Comparison of ENCODE assay signal across 8 cellular contexts in genomic region chr2:203673933-203674332, GRCh38. TPM values are rescaled to one million over a fixed set of nuclear protein-coding genes. Genes with fewer than 3 reads are reported as not detected.
DNase-seq lines count a peak whose midpoint lies in the region; ATAC-seq and TF ChIP-seq lines count a peak whose summit lies in the region.

No MANE protein-coding gene starts in this region.

- H3K4me3 Mint-ChIP-seq in stimulated activated naive CD8-positive, alpha-beta T cell treated with anti-CD3 and anti-CD28 coated beads, Interleukin-15, amount 100 ng/mL, for 72 hours, result peak overlapping the region; percentile 56 to 60

- H3K4me2 ChIP-seq in IMR-90 (ENCODE audit: low read depth, low read length), result no peak overlapping the region

- no peak overlapping the region for H3K56ac ChIP-seq in IMR-90 (ENCODE audit: extremely low read depth, insufficient read depth, low read length)

- H2BK15ac ChIP-seq in IMR-90 (ENCODE audit: low read depth, low read length), result no peak overlapping the region

- H3K9me1 ChIP-seq in IMR-90 (ENCODE audit: insufficient read depth, low read length), result no peaks in the 10 kb centered on the region

- no peaks in the 10 kb centered on the region for H3K79me1 ChIP-seq in IMR-90 (ENCODE audit: low read depth in 1 of 2, low read length in 2 of 2)

- no peak overlapping the region for H3K9ac ChIP-seq in IMR-90 (ENCODE audit: low read depth, low read length)

- H3K9me3 ChIP-seq in IMR-90 (ENCODE audit: control insufficient read depth, insufficient read depth, low read length), result peaks cover 4% of the 10 kb centered on the region
- no peaks in the 10 kb centered on the region for H3K9me3 ChIP-seq in testis

- peaks cover 3% of the 10 kb centered on the region; the same call in 1 of the 2 replicates for H3K4me1 ChIP-seq in IMR-90 (ENCODE audit: control insufficient read depth, insufficient read depth, low read length)
- H3K4me1 ChIP-seq in testis, result no peaks in the 10 kb centered on the region

- no peak overlapping the region for H2AFZ ChIP-seq in IMR-90 (replicated peaks; ENCODE audit: low read length, poor library complexity)

- H3K27ac Mint-ChIP-seq in stimulated activated naive CD8-positive, alpha-beta T cell treated with anti-CD3 and anti-CD28 coated beads, Interleukin-15, amount 100 ng/mL, for 72 hours, result peak overlapping the region; percentile 53 to 84

- H3K4me3 ChIP-seq in IMR-90 (ENCODE audit: insufficient read depth, low read depth, low read length) (no peak overlapping the region), testis (no peak overlapping the region)

- DNase-seq in IMR-90 (no peak), amniotic epithelial cell (ENCODE audit: low read depth) (peak; percentile 76), testis (no peak), hepatic stellate cell (ENCODE audit: low spot score) (no peak), NCI-H446 treated with DMSO at 0.1 percent for 48 hours (lab: John Stamatoyannopoulos, UW) (no peak)
- peak; percentile 66 to 81 for DNase-seq in stimulated activated naive CD8-positive, alpha-beta T cell treated with anti-CD3 and anti-CD28 coated beads, Interleukin-15, amount 100 ng/mL, for 72 hours

- H2BK20ac ChIP-seq in IMR-90 (ENCODE audit: low read depth, low read length), result no peak overlapping the region

- TF ChIP-seq CTCF in IMR-90 (conservative IDR thresholded peaks at IDR 0.05; ENCODE audit: low read depth, low read length) (no peak), testis (IDR thresholded peaks at IDR 0.05) (no peak)

- in situ Hi-C loops in IMR-90 (cut with MboI; ENCODE audit: low sequenced_read_pairs), result no loop called here

- H3K18ac ChIP-seq in IMR-90 (ENCODE audit: low read depth, low read length), result 0 out of 2 replicates have a peak overlapping the region, but pooled peaks have one; percentile 6

- H2BK120ac ChIP-seq in IMR-90 (ENCODE audit: low read depth, low read length), result no peak overlapping the region

- WGBS in IMR-90 (ENCODE audit: extremely low coverage in 2 of 2, insufficient read length in 1 of 2), 2 experiments, result no CpG with 5 or more reads among the region's 1 CpG
- 90 to 94% methylated on average over 1 of the region's 1 CpG for WGBS in testis, 2 donors

- no peaks in the 10 kb centered on the region for H3K27me3 Mint-ChIP-seq in stimulated activated naive CD8-positive, alpha-beta T cell treated with anti-CD3 and anti-CD28 coated beads, Interleukin-15, amount 100 ng/mL, for 72 hours

- intact Hi-C loops in IMR-90 (cut with micrococcal nuclease), result no loop called here
- intact Hi-C loops in testis (cut with DNase I; ENCODE audit: low total_unique reads), result no loop called here

- dilution Hi-C loops in IMR-90 (cut with HindIII; ENCODE audit: low sequenced_read_pairs, unreplicated experiment), result no loop called here

- H3K23ac ChIP-seq in IMR-90 (ENCODE audit: low read depth, low read length), result no peak overlapping the region

- H3K4ac ChIP-seq in IMR-90 (ENCODE audit: low read depth, low read length), result no peak overlapping the region

- CTCF ChIA-PET in IMR-90 (lab: Yijun Ruan, JAX), result no interaction called here

- H3K14ac ChIP-seq in IMR-90 (replicated peaks; ENCODE audit: low read depth, low read length), result no peak overlapping the region

- peaks cover 51% of the 10 kb centered on the region for H3K4me1 Mint-ChIP-seq in stimulated activated naive CD8-positive, alpha-beta T cell treated with anti-CD3 and anti-CD28 coated beads, Interleukin-15, amount 100 ng/mL, for 72 hours

- no peak for TF ChIP-seq RAD21 in IMR-90 (IDR thresholded peaks at IDR 0.05; ENCODE audit: low read length)

- TF ChIP-seq POLR2A in GM18505 (IDR thresholded peaks at IDR 0.05; ENCODE audit: borderline replicate concordance, extremely low read depth, insufficient read depth, insufficient read length), result no peak
- TF ChIP-seq POLR2A in IMR-90 (IDR thresholded peaks at IDR 0.05; ENCODE audit: low read depth, low read length), result no peak
- no peak for TF ChIP-seq POLR2A in testis (IDR thresholded peaks at IDR 0.05)

- peaks cover 24 to 26% of the 10 kb centered on the region in 2 donors for H3K9me3 Mint-ChIP-seq in stimulated activated naive CD8-positive, alpha-beta T cell treated with anti-CD3 and anti-CD28 coated beads, Interleukin-15, amount 100 ng/mL, for 72 hours

- BruUV-seq in IMR-90 (replicated peaks; lab: Mats Ljungman, UMichigan), result no TSS peak

- H3K27ac ChIP-seq in IMR-90 (ENCODE audit: insufficient read depth, low read length) (no peak overlapping the region), testis (no peak overlapping the region)

- no peaks in the 10 kb centered on the region for H4K20me1 ChIP-seq in IMR-90 (ENCODE audit: insufficient read depth, low read length)

- no peak overlapping the region for H2AK5ac ChIP-seq in IMR-90 (ENCODE audit: low read depth, low read length)

- H4K91ac ChIP-seq in IMR-90 (ENCODE audit: insufficient read depth, low read depth, low read length), result no peak overlapping the region

- POLR2A ChIA-PET in IMR-90 (lab: Charles Lee; ENCODE audit: unreplicated experiment), result no interaction called here

- peak; percentile 97 for ATAC-seq in GM18505 (IDR thresholded peaks at IDR 0.05; ENCODE audit: unreplicated experiment)
- ATAC-seq in GM21529 (IDR thresholded peaks at IDR 0.05; ENCODE audit: unreplicated experiment), result peak; percentile 98
- ATAC-seq in IMR-90 (ENCODE audit: low read depth), result no peak
- ATAC-seq in stimulated activated naive CD8-positive, alpha-beta T cell treated with anti-CD3 and anti-CD28 coated beads, Interleukin-15, amount 100 ng/mL, for 72 hours, result peak; percentile 100

- H2AK9ac ChIP-seq in IMR-90 (replicated peaks; ENCODE audit: low read depth, low read length, poor library complexity), result no peak overlapping the region

- no peaks in the 10 kb centered on the region for H3K27me3 ChIP-seq in IMR-90 (ENCODE audit: control insufficient read depth, insufficient read depth, low read length)
- no peaks in the 10 kb centered on the region for H3K27me3 ChIP-seq in testis

- no peak overlapping the region for H2BK5ac ChIP-seq in IMR-90 (ENCODE audit: low read depth, low read length, poor library complexity, severe bottlenecking)

- H4K8ac ChIP-seq in IMR-90 (ENCODE audit: low read depth in 2 of 2, low read length in 2 of 2), result no peak overlapping the region

- H3K36me3 ChIP-seq in IMR-90 (ENCODE audit: control insufficient read depth, insufficient read depth, low read length) (no peaks in the 10 kb centered on the region), testis (ENCODE audit: low read depth, missing control alignments) (no peaks in the 10 kb centered on the region)

- H4K5ac ChIP-seq in IMR-90 (ENCODE audit: low read depth, low read length), result no peak overlapping the region

TF ChIP-seq in IMR-90, 13 proteins besides CTCF, POLR2A, EP300 and RAD21:
- TF ChIP-seq NFE2L2 (IDR thresholded peaks at IDR 0.05; ENCODE audit: low read depth, low read length), result no peak
- no peak for TF ChIP-seq SMC3 (IDR thresholded peaks at IDR 0.05; ENCODE audit: low read depth, low read length)
- no peak for TF ChIP-seq FOS (IDR thresholded peaks at IDR 0.05; ENCODE audit: low read depth, low read length)
- no peak for TF ChIP-seq CEBPB (IDR thresholded peaks at IDR 0.05; ENCODE audit: low read depth, low read length)
- no peak for TF ChIP-seq ELK1 (IDR thresholded peaks at IDR 0.05; ENCODE audit: borderline replicate concordance, low read depth, low read length)
- TF ChIP-seq MXI1 (IDR thresholded peaks at IDR 0.05; ENCODE audit: borderline replicate concordance, low read depth, low read length), result no peak
- TF ChIP-seq USF2 (IDR thresholded peaks at IDR 0.05; ENCODE audit: low read depth, low read length), result no peak
- TF ChIP-seq BHLHE40 (IDR thresholded peaks at IDR 0.05; ENCODE audit: low read depth, low read length), result no peak
- no peak for TF ChIP-seq CHD1 (IDR thresholded peaks at IDR 0.05; ENCODE audit: low read depth, low read length)

RNA-seq across cellular contexts. Expression of gene CD28, which starts 32.5 kb away (rescaled TPM):
- total RNA-seq in IMR-90 (2012; rRNA removed) (not detected in 2 replicates), testis (under 1 TPM; 0.24 to 0.43 TPM)
- polyA plus RNA-seq in IMR-90 (2012; rRNA removed) (not detected in 2 replicates), testis (ENCODE audit: insufficient read depth, low read depth, low replicate concordance) (0.91 TPM)
- not detected in 2 replicates for polyA plus RNA-seq in IMR-90 (2012; cell fraction: cytosol; rRNA removed)
- polyA plus RNA-seq in IMR-90 (2012; cell fraction: nucleus; rRNA removed; ENCODE audit: low replicate concordance), result not detected in 2 replicates

Comparison
In these comparisons a context has a peak if more than half of its experiments do, and no peak if none do; other contexts are left out.
1. DNase-seq: peak in amniotic epithelial cell (single experiment) and stimulated activated naive CD8-positive, alpha-beta T cell treated with anti-CD3 and anti-CD28 coated beads, Interleukin-15, amount 100 ng/mL, for 72 hours (2 of 2); none in IMR-90 (single experiment), testis (single experiment), hepatic stellate cell (single experiment) and NCI-H446 treated with DMSO at 0.1 percent for 48 hours (single experiment).